In the genomic region with DNA sequence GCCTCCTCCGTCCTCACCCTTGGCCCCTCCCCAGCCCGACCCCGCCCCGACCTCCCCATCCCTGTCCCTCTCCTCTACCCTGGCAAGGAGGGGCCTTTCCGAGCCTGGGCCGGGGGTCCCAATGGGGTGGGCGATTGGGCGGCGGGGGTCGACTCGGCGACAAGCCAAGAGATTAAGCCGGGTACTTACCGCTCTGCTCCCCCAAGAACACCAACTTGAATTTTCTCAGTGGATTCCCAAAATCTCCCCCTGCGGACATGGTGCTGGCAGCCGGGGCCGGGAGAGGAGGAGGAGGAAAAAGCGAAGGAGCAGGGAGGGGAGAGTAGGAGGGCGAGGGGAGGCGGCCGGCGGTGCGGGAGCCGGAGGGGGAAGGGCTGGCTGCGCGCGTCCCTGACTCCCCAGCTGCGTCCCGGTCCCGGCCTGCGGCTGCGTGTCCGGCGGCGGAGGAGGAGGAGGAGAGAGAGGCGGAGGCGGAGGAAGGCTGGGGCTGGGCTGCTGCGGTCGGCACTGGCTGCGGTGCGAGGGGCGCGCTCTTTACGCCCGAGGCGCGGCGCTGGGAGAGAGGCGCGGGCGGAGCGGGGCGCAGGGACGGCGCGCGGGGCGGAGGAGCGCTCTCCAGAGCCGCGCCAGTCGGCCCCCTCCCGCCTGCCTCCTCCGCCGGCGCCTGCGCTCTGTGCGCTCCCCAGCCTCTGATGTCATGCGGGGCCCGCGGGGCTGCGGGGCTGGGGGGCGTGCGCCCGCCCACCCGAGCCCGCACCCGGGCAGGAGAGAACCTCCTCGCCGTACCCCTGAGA, we compare ENCODE assay signal across 8 cellular contexts. TPM values are rescaled to one million over a fixed set of nuclear protein-coding genes. Genes with fewer than 3 reads are reported as not detected.
DNase-seq lines count a peak whose midpoint lies in the region; ATAC-seq and TF ChIP-seq lines count a peak whose summit lies in the region.

A gene (minus strand): TSS at position 675 of the 794 bp plus-strand sequence. CDS start 416 bp downstream, at position 259.

- peak; percentile 41 for DNase-seq in activated CD4-positive, alpha-beta T cell treated with anti-CD3 and anti-CD28 coated beads for 36 hours
- DNase-seq in activated CD4-positive, alpha-beta T cell treated with anti-CD3 and anti-CD28 coated beads, Interleukin-2, amount 50 U/mL, for 1 hour: no peak
- peak; percentile 2 for DNase-seq in NCI-H1048 (lab: John Stamatoyannopoulos, UW)
- peak; percentile 48 for DNase-seq in activated naive CD8-positive, alpha-beta T cell treated with anti-CD3 and anti-CD28 coated beads for 36 hours
- peak; percentile 78 for DNase-seq in Right ventricle myocardium inferior (ENCODE audit: missing footprints)
- DNase-seq in OCI-LY7 (ENCODE audit: low spot score): no peak
- DNase-seq in RKO (ENCODE audit: low spot score): no peak

- peaks cover 41% of the 10 kb centered on the region for H3K27me3 Mint-ChIP-seq in activated CD4-positive, alpha-beta T cell treated with anti-CD3 and anti-CD28 coated beads for 36 hours
- H3K27me3 Mint-ChIP-seq in activated naive CD8-positive, alpha-beta T cell treated with anti-CD3 and anti-CD28 coated beads for 36 hours: peaks cover 68% of the 10 kb centered on the region

- BruUV-seq in OCI-LY7 (replicated peaks; lab: Mats Ljungman, UMichigan): no TSS peak

- POLR2A ChIA-PET in activated CD4-positive, alpha-beta T cell treated with anti-CD3 and anti-CD28 coated beads for 36 hours (lab: Charles Lee): no interaction called here
- POLR2A ChIA-PET in OCI-LY7 (lab: Charles Lee): no interaction called here

- H3K4me1 Mint-ChIP-seq in activated CD4-positive, alpha-beta T cell treated with anti-CD3 and anti-CD28 coated beads for 36 hours: peaks cover 2% of the 10 kb centered on the region
- no peaks in the 10 kb centered on the region for H3K4me1 Mint-ChIP-seq in activated naive CD8-positive, alpha-beta T cell treated with anti-CD3 and anti-CD28 coated beads for 36 hours

- TF ChIP-seq CTCF in OCI-LY7 (conservative IDR thresholded peaks at IDR 0.05; ENCODE audit: low read length): no peak

- H3K9me2 ChIP-seq in OCI-LY7 (ENCODE audit: insufficient read depth, low read length): no peaks in the 10 kb centered on the region

- intact Hi-C loops in activated CD4-positive, alpha-beta T cell treated with anti-CD3 and anti-CD28 coated beads for 36 hours (cut with DNase I, micrococcal nuclease): no loop called here
- intact Hi-C loops in Right ventricle myocardium inferior (cut with DNase I) (no loop called here), OCI-LY7 (cut with micrococcal nuclease; ENCODE audit: unreplicated experiment) (no loop called here)

- CTCF ChIA-PET in activated CD4-positive, alpha-beta T cell treated with anti-CD3 and anti-CD28 coated beads for 36 hours (lab: Charles Lee): no interaction called here
- CTCF ChIA-PET in OCI-LY7 (lab: Charles Lee; ENCODE audit: unreplicated experiment): no interaction called here

- no peaks in the 10 kb centered on the region for H4K20me1 ChIP-seq in OCI-LY7 (ENCODE audit: insufficient read depth, low read length)

- H3K4me2 ChIP-seq in OCI-LY7 (ENCODE audit: low read length): no peak within 1 kb of the TSS

- no peaks in the 10 kb centered on the region for H3K9me3 Mint-ChIP-seq in activated CD4-positive, alpha-beta T cell treated with anti-CD3 and anti-CD28 coated beads for 36 hours (ENCODE audit: low read depth)
- H3K9me3 Mint-ChIP-seq in activated naive CD8-positive, alpha-beta T cell treated with anti-CD3 and anti-CD28 coated beads for 36 hours: no peaks in the 10 kb centered on the region

- H3K9me3 ChIP-seq in neuron (ENCODE audit: low read length): no peaks in the 10 kb centered on the region
- H3K9me3 ChIP-seq in OCI-LY7 (ENCODE audit: low read length): no peaks in the 10 kb centered on the region

- H3K27ac Mint-ChIP-seq in activated CD4-positive, alpha-beta T cell treated with anti-CD3 and anti-CD28 coated beads for 36 hours: no peak within 1 kb of the TSS
- no peak within 1 kb of the TSS for H3K27ac Mint-ChIP-seq in activated naive CD8-positive, alpha-beta T cell treated with anti-CD3 and anti-CD28 coated beads for 36 hours

- H2AFZ ChIP-seq in neuron (ENCODE audit: low read depth, low read length) (peak within 1 kb of the TSS; percentile 94), OCI-LY7 (ENCODE audit: low read length) (no peak within 1 kb of the TSS)

- H3K79me2 ChIP-seq in OCI-LY7 (ENCODE audit: insufficient read depth, low read depth, low read length): no peaks in the 10 kb centered on the region

- H3K27ac ChIP-seq in OCI-LY7 (ENCODE audit: low read depth, low read length, poor library complexity, severe bottlenecking): no peak within 1 kb of the TSS

- H3K27me3 ChIP-seq in neuron (ENCODE audit: insufficient read depth, low read length): peaks cover 38% of the 10 kb centered on the region

- H3K4me3 ChIP-seq in neuron (ENCODE audit: low read length) (peak within 1 kb of the TSS; percentile 72), OCI-LY7 (ENCODE audit: low read depth, low read length, poor library complexity, severe bottlenecking) (no peak within 1 kb of the TSS)

- peak within 1 kb of the TSS; percentile 56 for H3K4me3 Mint-ChIP-seq in activated CD4-positive, alpha-beta T cell treated with anti-CD3 and anti-CD28 coated beads for 36 hours
- H3K4me3 Mint-ChIP-seq in activated naive CD8-positive, alpha-beta T cell treated with anti-CD3 and anti-CD28 coated beads for 36 hours: peak within 1 kb of the TSS; percentile 69

- H3K36me3 Mint-ChIP-seq in activated CD4-positive, alpha-beta T cell treated with anti-CD3 and anti-CD28 coated beads for 36 hours (ENCODE audit: low read depth): no peaks in the 10 kb centered on the region
- no peaks in the 10 kb centered on the region for H3K36me3 Mint-ChIP-seq in activated naive CD8-positive, alpha-beta T cell treated with anti-CD3 and anti-CD28 coated beads for 36 hours

- peak; percentile 90 for ATAC-seq in activated CD4-positive, alpha-beta T cell treated with anti-CD3 and anti-CD28 coated beads for 36 hours
- peak; percentile 76 for ATAC-seq in Right ventricle myocardium inferior

- H3K4me1 ChIP-seq in neuron (ENCODE audit: insufficient read depth, low read length) (peaks cover 17% of the 10 kb centered on the region), OCI-LY7 (ENCODE audit: insufficient read depth, low read length, poor library complexity, severe bottlenecking) (no peaks in the 10 kb centered on the region)

- no peaks in the 10 kb centered on the region for H3K36me3 ChIP-seq in neuron (ENCODE audit: insufficient read depth, low read length)
- no peaks in the 10 kb centered on the region for H3K36me3 ChIP-seq in OCI-LY7 (ENCODE audit: insufficient read depth, low read length)

RNA-seq across cellular contexts. Expression of the gene that starts here (rescaled TPM):
- total RNA-seq in activated CD4-positive, alpha-beta T cell treated with anti-CD3 and anti-CD28 coated beads for 36 hours: under 1 TPM; 0.23 to 0.51 TPM
- total RNA-seq in activated naive CD8-positive, alpha-beta T cell treated with anti-CD3 and anti-CD28 coated beads for 36 hours: under 1 TPM; 0.08 to 0.29 TPM
- total RNA-seq in Right ventricle myocardium inferior: 58.8 TPM
- total RNA-seq in OCI-LY7 (2014; rRNA removed; shearing (Covaris generic)): not detected in 2 replicates
- not detected in 2 replicates for total RNA-seq in OCI-LY7 (2022)

Comparison
In these comparisons a context has a peak if more than half of its experiments do, and no peak if none do; other contexts are left out.
1. RNA of the gene that starts here (total RNA-seq): 58.8 TPM in Right ventricle myocardium inferior (single experiment); 0.23 to 0.51 TPM in activated CD4-positive, alpha-beta T cell treated with anti-CD3 and anti-CD28 coated beads for 36 hours, 0.08 to 0.29 TPM in activated naive CD8-positive, alpha-beta T cell treated with anti-CD3 and anti-CD28 coated beads for 36 hours and not detected in OCI-LY7; every median in the first group is over 10 times any median in the second.
2. Peak in DNase-seq and ATAC-seq in activated CD4-positive, alpha-beta T cell treated with anti-CD3 and anti-CD28 coated beads for 36 hours; RNA of the gene not detected or under 1 TPM.
3. Peak in DNase-seq in activated naive CD8-positive, alpha-beta T cell treated with anti-CD3 and anti-CD28 coated beads for 36 hours; RNA of the gene not detected or under 1 TPM.
4. DNase-seq: peak in NCI-H1048 (single experiment) and Right ventricle myocardium inferior (single experiment); none in activated CD4-positive, alpha-beta T cell treated with anti-CD3 and anti-CD28 coated beads, Interleukin-2, amount 50 U/mL, for 1 hour (single experiment), OCI-LY7 (single experiment) and RKO (single experiment).